In genomic region chr1:214349781-214350180, GRCh38 we compare ENCODE assay signal across 1 cellular context.
TF ChIP-seq lines count a peak whose summit lies in the region.

No MANE protein-coding gene starts in this region.

TF ChIP-seq in WTC11, 78 proteins besides CTCF, POLR2A, EP300 and RAD21 (continued from another document):
- TF ChIP-seq ARID4B (CRISPR knock-in tag; IDR thresholded peaks at IDR 0.05; ENCODE audit: borderline replicate concordance): no peak
- no peak for TF ChIP-seq TCF7 (CRISPR knock-in tag; IDR thresholded peaks at IDR 0.05; ENCODE audit: low read depth)
- no peak for TF ChIP-seq NFYB (CRISPR knock-in tag; conservative IDR thresholded peaks at IDR 0.05; ENCODE audit: low read depth)
- no peak for TF ChIP-seq PRRX2 (CRISPR knock-in tag; IDR thresholded peaks at IDR 0.05)
- TF ChIP-seq FOXP4 (CRISPR knock-in tag; IDR thresholded peaks at IDR 0.05): no peak
- TF ChIP-seq CREM (CRISPR knock-in tag; IDR thresholded peaks at IDR 0.05): no peak
